In genomic region chr2:72901426-72901825, GRCh38 we compare ENCODE assay signal across 33 cellular contexts. TPM values are rescaled to one million over a fixed set of nuclear protein-coding genes. Genes with fewer than 3 reads are reported as not detected.
"Had no signal": no experiment of that assay in that cellular context is flagged by ENCODE, and none has a peak within 500 bp of the region (broad histone marks: within the 10 kb centered on the region; RNA-seq: fewer than 3 reads in every experiment).

No MANE protein-coding gene starts in this region.

- H3K4me1 Mint-ChIP-seq: activated CD4-positive, alpha-beta T cell treated with anti-CD3 and anti-CD28 coated beads, Interleukin-2, amount 10 ng/mL, durations not matched to agents 24 days and 14 days; activated naive CD4-positive, alpha-beta T cell treated with anti-CD3 and anti-CD28 coated beads, Interleukin-2, amount 10 ng/mL, durations not matched to agents 7 days and 5 days; activated naive CD8-positive, alpha-beta T cell treated with anti-CD3 and anti-CD28 coated beads, Interleukin-2, amount 10 ng/mL, durations not matched to agents 7 days and 5 days had no signal

- H3K27ac ChIP-seq: brain microvascular endothelial cell, gastrocnemius medialis, lower lobe of right lung, right lobe of liver, tibial nerve, VCaP had no signal

- DNase-seq: activated CD4-positive, alpha-beta memory T cell treated with anti-CD3 and anti-CD28 coated beads for 36 hours; activated CD4-positive, CD25-positive, alpha-beta regulatory T cell treated with anti-CD3 and anti-CD28 coated beads, Interleukin-2, amount 50 U/mL, for 72 hours; activated CD8-positive, alpha-beta memory T cell treated with anti-CD3 and anti-CD28 coated beads, Interleukin-2, amount 50 U/mL, for 4 hours; activated effector memory CD4-positive, alpha-beta T cell treated with anti-CD3 and anti-CD28 coated beads, Interleukin-2, amount 50 U/mL, for 16 hours; activated naive CD4-positive, alpha-beta T cell treated with anti-CD3 and anti-CD28 coated beads, Interleukin-2, amount 10 ng/mL, durations not matched to agents 7 days and 5 days; activated naive CD8-positive, alpha-beta T cell treated with anti-CD3 and anti-CD28 coated beads, Interleukin-2, amount 10 ng/mL, durations not matched to agents 7 days and 5 days; activated T-cell treated with anti-CD3 and anti-CD28 coated beads, Interleukin-2, amount 50 U/mL, for 1 hour; amniotic stem cell; brain microvascular endothelial cell; cortex of kidney; effector memory CD8-positive, alpha-beta T cell; gastrocnemius medialis; lower lobe of right lung; mucosa of descending colon; right lobe of liver; stimulated activated CD4-positive, alpha-beta T cell treated with anti-CD3 and anti-CD28 coated beads, Interleukin-2, amount 100 ng/mL, for 48 hours; stimulated activated naive CD4-positive, alpha-beta T cell treated with Interleukin-2 at 50 U/mL for 16 hours; T-helper 9 cell had no signal

- H3K4me3 Mint-ChIP-seq: activated CD4-positive, alpha-beta memory T cell treated with anti-CD3 and anti-CD28 coated beads for 36 hours; activated CD4-positive, alpha-beta T cell treated with anti-CD3 and anti-CD28 coated beads, Interleukin-2, amount 10 ng/mL, durations not matched to agents 24 days and 14 days; activated naive CD4-positive, alpha-beta T cell treated with anti-CD3 and anti-CD28 coated beads, Interleukin-2, amount 10 ng/mL, durations not matched to agents 7 days and 5 days; activated naive CD8-positive, alpha-beta T cell treated with anti-CD3 and anti-CD28 coated beads, Interleukin-2, amount 10 ng/mL, durations not matched to agents 7 days and 5 days; activated T-helper 1 cell treated with anti-CD3 and anti-CD28 coated beads, Interleukin-12 subunit alpha, Interleukin-12 subunit beta, Interleukin-2, Interleukin-4 antibody, amounts not matched to agents 30 ng/mL and 10 ng/mL and 1 ng/mL, durations not matched to agents 14 hours and 24 hours and 36 hours; effector memory CD8-positive, alpha-beta T cell; natural killer cell treated with Interleukin-12 subunit alpha and Interleukin-12 subunit beta and Interleukin-15 and Interleukin-18, amount 100 ng/mL, for 72 hours; T-helper 1 cell treated with Interleukin-12 subunit alpha and Interleukin-12 subunit beta and Interleukin-4 antibody, amounts not matched to agents 30 μg/mL and 1 μg/mL, for 36 hours had no signal

- H3K9me3 Mint-ChIP-seq: activated CD4-positive, alpha-beta memory T cell treated with anti-CD3 and anti-CD28 coated beads for 36 hours; activated CD4-positive, alpha-beta T cell treated with anti-CD3 and anti-CD28 coated beads, Interleukin-2, amount 10 ng/mL, durations not matched to agents 24 days and 14 days; activated naive CD4-positive, alpha-beta T cell treated with anti-CD3 and anti-CD28 coated beads, Interleukin-2, amount 10 ng/mL, durations not matched to agents 7 days and 5 days; activated naive CD8-positive, alpha-beta T cell treated with anti-CD3 and anti-CD28 coated beads, Interleukin-2, amount 10 ng/mL, durations not matched to agents 7 days and 5 days; activated T-helper 1 cell treated with anti-CD3 and anti-CD28 coated beads, Interleukin-12 subunit alpha, Interleukin-12 subunit beta, Interleukin-2, Interleukin-4 antibody, amounts not matched to agents 30 ng/mL and 10 ng/mL and 1 ng/mL, durations not matched to agents 14 hours and 24 hours and 36 hours; effector memory CD8-positive, alpha-beta T cell; natural killer cell treated with Interleukin-12 subunit alpha and Interleukin-12 subunit beta and Interleukin-15 and Interleukin-18, amount 100 ng/mL, for 72 hours; T-helper 1 cell treated with Interleukin-12 subunit alpha and Interleukin-12 subunit beta and Interleukin-4 antibody, amounts not matched to agents 30 μg/mL and 1 μg/mL, for 36 hours had no signal

- H3K27ac Mint-ChIP-seq: activated CD4-positive, alpha-beta memory T cell treated with anti-CD3 and anti-CD28 coated beads for 36 hours; activated CD4-positive, alpha-beta T cell treated with anti-CD3 and anti-CD28 coated beads, Interleukin-2, amount 10 ng/mL, durations not matched to agents 24 days and 14 days; activated naive CD4-positive, alpha-beta T cell treated with anti-CD3 and anti-CD28 coated beads, Interleukin-2, amount 10 ng/mL, durations not matched to agents 7 days and 5 days; activated naive CD8-positive, alpha-beta T cell treated with anti-CD3 and anti-CD28 coated beads, Interleukin-2, amount 10 ng/mL, durations not matched to agents 7 days and 5 days; activated T-helper 1 cell treated with anti-CD3 and anti-CD28 coated beads, Interleukin-12 subunit alpha, Interleukin-12 subunit beta, Interleukin-2, Interleukin-4 antibody, amounts not matched to agents 30 ng/mL and 10 ng/mL and 1 ng/mL, durations not matched to agents 14 hours and 24 hours and 36 hours; effector memory CD8-positive, alpha-beta T cell; natural killer cell treated with Interleukin-12 subunit alpha and Interleukin-12 subunit beta and Interleukin-15 and Interleukin-18, amount 100 ng/mL, for 72 hours; progenitor cell of endocrine pancreas; T-helper 1 cell treated with Interleukin-12 subunit alpha and Interleukin-12 subunit beta and Interleukin-4 antibody, amounts not matched to agents 30 μg/mL and 1 μg/mL, for 36 hours had no signal

- H3K4me1 ChIP-seq: gastrocnemius medialis, lower lobe of right lung, right lobe of liver, tibial nerve had no signal

- H3K36me3 ChIP-seq: brain microvascular endothelial cell, gastrocnemius medialis, lower lobe of right lung, right lobe of liver, tibial nerve had no signal

- H3K9me3 ChIP-seq: gastrocnemius medialis, lower lobe of right lung, mucosa of descending colon, right lobe of liver had no signal

- ATAC-seq: effector memory CD8-positive, alpha-beta T cell; gastrocnemius medialis; left lobe of liver; lower lobe of right lung; mucosa of descending colon; right lobe of liver had no signal

- H3K4me3 ChIP-seq: gastrocnemius medialis, lower lobe of right lung, mucosa of descending colon, right lobe of liver, tibial nerve had no signal

- H3K36me3 Mint-ChIP-seq: activated CD4-positive, alpha-beta memory T cell treated with anti-CD3 and anti-CD28 coated beads for 36 hours; activated naive CD4-positive, alpha-beta T cell treated with anti-CD3 and anti-CD28 coated beads, Interleukin-2, amount 10 ng/mL, durations not matched to agents 7 days and 5 days; activated naive CD8-positive, alpha-beta T cell treated with anti-CD3 and anti-CD28 coated beads, Interleukin-2, amount 10 ng/mL, durations not matched to agents 7 days and 5 days; natural killer cell treated with Interleukin-12 subunit alpha and Interleukin-12 subunit beta and Interleukin-15 and Interleukin-18, amount 100 ng/mL, for 72 hours had no signal

RNA-seq across cellular contexts. Expression of gene EMX1, which starts 15.9 kb away (rescaled TPM):
- total RNA-seq: activated CD4-positive, alpha-beta memory T cell treated with anti-CD3 and anti-CD28 coated beads for 36 hours; activated CD4-positive, alpha-beta T cell treated with anti-CD3 and anti-CD28 coated beads, Interleukin-2, amount 10 ng/mL, durations not matched to agents 24 days and 14 days; activated naive CD8-positive, alpha-beta T cell treated with anti-CD3 and anti-CD28 coated beads, Interleukin-2, amount 10 ng/mL, durations not matched to agents 7 days and 5 days; activated T-helper 1 cell treated with anti-CD3 and anti-CD28 coated beads, Interleukin-12 subunit alpha, Interleukin-12 subunit beta, Interleukin-2, Interleukin-4 antibody, amounts not matched to agents 30 ng/mL and 10 ng/mL and 1 ng/mL, durations not matched to agents 14 hours and 24 hours and 36 hours; cardiac septum; cerebellum; gastrocnemius medialis; lower lobe of right lung; mesenteric fat pad; myocyte; natural killer cell treated with Interleukin-12 subunit alpha and Interleukin-12 subunit beta and Interleukin-15 and Interleukin-18, amount 100 ng/mL, for 72 hours; osteocyte; skeletal muscle tissue; tibial nerve; ureter had no signal
